Comparison of ENCODE assay signal across 14 cellular contexts in the genomic region with DNA sequence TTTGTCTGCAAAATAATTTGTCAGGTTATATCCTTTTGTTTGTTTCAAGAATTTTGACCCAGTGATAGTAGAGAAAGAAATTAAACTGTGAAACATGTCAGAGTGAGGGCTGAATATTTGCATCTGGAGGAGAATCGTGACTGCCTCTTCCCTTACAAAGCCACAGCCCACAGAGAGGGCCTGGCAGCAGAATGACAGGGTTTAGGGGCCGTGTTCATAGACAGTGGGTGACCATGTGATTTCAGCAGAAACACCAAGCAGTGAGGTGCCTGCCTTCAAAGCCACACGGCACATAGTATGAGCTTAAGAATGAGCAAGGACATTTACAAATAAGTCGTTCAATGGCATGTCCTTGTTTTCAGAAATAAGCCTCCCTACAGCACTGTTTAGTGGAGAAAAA. TPM values are rescaled to one million over a fixed set of nuclear protein-coding genes. Genes with fewer than 3 reads are reported as not detected.
DNase-seq lines count a peak whose midpoint lies in the region; ATAC-seq and TF ChIP-seq lines count a peak whose summit lies in the region.
"Had no signal": no experiment of that assay in that cellular context is flagged by ENCODE, and none has a peak within 500 bp of the region (broad histone marks: within the 10 kb centered on the region; RNA-seq: fewer than 3 reads in every experiment).

No MANE protein-coding gene starts in this region.

- H3K27me3 ChIP-seq in colonic mucosa = no peaks in the 10 kb centered on the region
- H3K27me3 ChIP-seq: tibial artery had no signal

- no peaks in the 10 kb centered on the region for H3K9me3 ChIP-seq in colonic mucosa
- H3K9me3 ChIP-seq: tibial artery had no signal

- H3K27ac Mint-ChIP-seq in activated CD4-positive, alpha-beta T cell treated with anti-CD3 and anti-CD28 coated beads, Interleukin-2, amount 10 ng/mL, durations not matched to agents 24 days and 14 days = no peak overlapping the region
- peak overlapping the region; percentile 74 for H3K27ac Mint-ChIP-seq in stimulated activated memory B cell treated with anti-CD40 and anti-IgM and Interleukin-4, amounts not matched to agents 10 μg/mL and 1 μg/mL and 100 μg/mL, for 72 hours

- H3K9ac ChIP-seq in colonic mucosa (ENCODE audit: low read depth in 2 of 2, low read length in 2 of 2) = no peak overlapping the region

- peak; percentile 92 for ATAC-seq in stimulated activated memory B cell treated with anti-CD40 and anti-IgM and Interleukin-4, amounts not matched to agents 10 μg/mL and 1 μg/mL and 100 μg/mL, for 72 hours
- ATAC-seq: esophagus mucosa, left lobe of liver, SK-N-SH treated with all-trans-retinoic acid at 6 μM for 48 hours had no signal

- H3K36me3 Mint-ChIP-seq in activated CD4-positive, alpha-beta T cell treated with anti-CD3 and anti-CD28 coated beads, Interleukin-2, amount 10 ng/mL, durations not matched to agents 24 days and 14 days (ENCODE audit: low read depth) = peaks cover 25% of the 10 kb centered on the region
- H3K36me3 Mint-ChIP-seq in stimulated activated memory B cell treated with anti-CD40 and anti-IgM and Interleukin-4, amounts not matched to agents 10 μg/mL and 1 μg/mL and 100 μg/mL, for 72 hours = peaks cover 12% of the 10 kb centered on the region

- TF ChIP-seq CTCF in colonic mucosa (IDR thresholded peaks at IDR 0.05) = no peak

- H3K36me3 ChIP-seq in colonic mucosa = no peaks in the 10 kb centered on the region
- H3K36me3 ChIP-seq: tibial artery had no signal

- no peak overlapping the region for H3K4me3 ChIP-seq in colonic mucosa
- H3K4me3 ChIP-seq: tibial artery had no signal

- H3K9me3 Mint-ChIP-seq in activated CD4-positive, alpha-beta T cell treated with anti-CD3 and anti-CD28 coated beads, Interleukin-2, amount 10 ng/mL, durations not matched to agents 24 days and 14 days = peaks cover 35% of the 10 kb centered on the region
- H3K9me3 Mint-ChIP-seq in stimulated activated memory B cell treated with anti-CD40 and anti-IgM and Interleukin-4, amounts not matched to agents 10 μg/mL and 1 μg/mL and 100 μg/mL, for 72 hours = peaks cover 14% of the 10 kb centered on the region

- no peak overlapping the region for H3K4me3 Mint-ChIP-seq in activated CD4-positive, alpha-beta T cell treated with anti-CD3 and anti-CD28 coated beads, Interleukin-2, amount 10 ng/mL, durations not matched to agents 24 days and 14 days
- no peak overlapping the region for H3K4me3 Mint-ChIP-seq in stimulated activated memory B cell treated with anti-CD40 and anti-IgM and Interleukin-4, amounts not matched to agents 10 μg/mL and 1 μg/mL and 100 μg/mL, for 72 hours

- peak; percentile 71 for DNase-seq in activated CD4-positive, alpha-beta T cell treated with anti-CD3 and anti-CD28 coated beads, Interleukin-2, amount 10 ng/mL, durations not matched to agents 24 days and 14 days
- no peak for DNase-seq in activated CD4-positive, alpha-beta T cell treated with anti-CD3 and anti-CD28 coated beads for 1 hour
- DNase-seq in MV-4-11 (lab: John Stamatoyannopoulos, UW) (peak; percentile 45), colonic mucosa (no peak), NCI-H128 (lab: John Stamatoyannopoulos, UW; ENCODE audit: unreplicated experiment) (no peak), NCI-H2081 treated with DMSO at 0.1 percent for 48 hours (lab: John Stamatoyannopoulos, UW) (no peak), foreskin melanocyte (no peak)
- DNase-seq: tibial artery had no signal

- peak overlapping the region; percentile 11 for H3K27ac ChIP-seq in colonic mucosa
- H3K27ac ChIP-seq: tibial artery had no signal

- peaks cover 15% of the 10 kb centered on the region for H3K4me1 Mint-ChIP-seq in activated CD4-positive, alpha-beta T cell treated with anti-CD3 and anti-CD28 coated beads, Interleukin-2, amount 10 ng/mL, durations not matched to agents 24 days and 14 days
- peaks cover 45% of the 10 kb centered on the region for H3K4me1 Mint-ChIP-seq in stimulated activated memory B cell treated with anti-CD40 and anti-IgM and Interleukin-4, amounts not matched to agents 10 μg/mL and 1 μg/mL and 100 μg/mL, for 72 hours

- intact Hi-C loops in activated CD4-positive, alpha-beta T cell treated with anti-CD3 and anti-CD28 coated beads, Interleukin-2, amount 10 ng/mL, durations not matched to agents 24 days and 14 days (cut with micrococcal nuclease) = no loop called here
- intact Hi-C loops in colonic mucosa (cut with DNase I) = no loop called here

- no peaks in the 10 kb centered on the region for H3K27me3 Mint-ChIP-seq in activated CD4-positive, alpha-beta T cell treated with anti-CD3 and anti-CD28 coated beads, Interleukin-2, amount 10 ng/mL, durations not matched to agents 24 days and 14 days
- no peaks in the 10 kb centered on the region for H3K27me3 Mint-ChIP-seq in stimulated activated memory B cell treated with anti-CD40 and anti-IgM and Interleukin-4, amounts not matched to agents 10 μg/mL and 1 μg/mL and 100 μg/mL, for 72 hours

- H3K4me1 ChIP-seq in colonic mucosa = no peaks in the 10 kb centered on the region
- H3K4me1 ChIP-seq: tibial artery had no signal

RNA-seq across cellular contexts. Expression of a gene that starts 24.4 kb away (rescaled TPM):
- total RNA-seq in activated CD4-positive, alpha-beta T cell treated with anti-CD3 and anti-CD28 coated beads, Interleukin-2, amount 10 ng/mL, durations not matched to agents 24 days and 14 days = 41.2 and 41.4 TPM in 2 replicates
- 100 to 1,000 TPM; 246 to 715 TPM for total RNA-seq in colonic mucosa
- total RNA-seq: chondrocyte, HT1080 had no signal

Comparison
In these comparisons a context has a peak if more than half of its experiments do, and no peak if none do; other contexts are left out.
1. DNase-seq: peak in activated CD4-positive, alpha-beta T cell treated with anti-CD3 and anti-CD28 coated beads, Interleukin-2, amount 10 ng/mL, durations not matched to agents 24 days and 14 days (single experiment) and MV-4-11 (single experiment); none in activated CD4-positive, alpha-beta T cell treated with anti-CD3 and anti-CD28 coated beads for 1 hour (single experiment), colonic mucosa (single experiment), NCI-H128 (single experiment), NCI-H2081 treated with DMSO at 0.1 percent for 48 hours (single experiment) and foreskin melanocyte (single experiment).